20 cellular contexts compared by ENCODE assay signal in genomic region chr9:97562542-97562941, GRCh38.
A peak's percentile ranks its signal among the peaks of the same experiment; 100 is the strongest.
DNase-seq lines count a peak whose midpoint lies in the region; ATAC-seq and TF ChIP-seq lines count a peak whose summit lies in the region.
"Had no signal": no experiment of that assay in that cellular context is flagged by ENCODE, and none has a peak within 500 bp of the region (broad histone marks: within the 10 kb centered on the region; RNA-seq: fewer than 3 reads in every experiment).

No MANE protein-coding gene starts in this region.

- peaks cover 19 to 55% of the 10 kb centered on the region in 2 donors for H3K27me3 Mint-ChIP-seq in effector memory CD8-positive, alpha-beta T cell

- intact Hi-C loops in adrenal gland (cut with DNase I), result no loop called here

- H3K27me3 ChIP-seq in adrenal gland (no peaks in the 10 kb centered on the region), gastroesophageal sphincter (no peaks in the 10 kb centered on the region)

- TF ChIP-seq CTCF in adrenal gland (IDR thresholded peaks at IDR 0.05), result no peak
- no peak for TF ChIP-seq CTCF in gastroesophageal sphincter (IDR thresholded peaks at IDR 0.05)

- peaks cover 0 to 4% of the 10 kb centered on the region in 2 donors for H3K4me1 Mint-ChIP-seq in effector memory CD8-positive, alpha-beta T cell (ENCODE audit: low read depth in 2 of 2)
- H3K4me1 Mint-ChIP-seq: B cell had no signal

- TF ChIP-seq POLR2A in adrenal gland (IDR thresholded peaks at IDR 0.05) (no peak), gastroesophageal sphincter (IDR thresholded peaks at IDR 0.05) (no peak), GM18505 (IDR thresholded peaks at IDR 0.05; ENCODE audit: borderline replicate concordance, extremely low read depth, insufficient read depth, insufficient read length) (no peak)

- H3K4me3 ChIP-seq in adrenal gland (no peak overlapping the region), gastroesophageal sphincter (no peak overlapping the region)

- peaks cover 0 to 5% of the 10 kb centered on the region in 2 donors for H3K36me3 ChIP-seq in adrenal gland (replicated peaks in 1 of 2)
- peaks cover 0 to 45% of the 10 kb centered on the region in 2 donors for H3K36me3 ChIP-seq in gastroesophageal sphincter

- H3K9me3 ChIP-seq in adrenal gland (replicated peaks in 1 of 3), result no peaks in the 10 kb centered on the region
- H3K9me3 ChIP-seq in gastroesophageal sphincter, result no peaks in the 10 kb centered on the region

- peaks cover 38 to 73% of the 10 kb centered on the region in 2 donors for H3K4me1 ChIP-seq in adrenal gland (replicated peaks in 1 of 2)
- peaks cover 23 to 79% (median 48%) of the 10 kb centered on the region in 3 donors for H3K4me1 ChIP-seq in gastroesophageal sphincter

- no peak for ATAC-seq in gastroesophageal sphincter
- no peak for ATAC-seq in GM18505 (IDR thresholded peaks at IDR 0.05; ENCODE audit: unreplicated experiment)
- no peak for ATAC-seq in effector memory CD8-positive, alpha-beta T cell (replicated peaks)

- no peaks in the 10 kb centered on the region for H3K9me3 Mint-ChIP-seq in effector memory CD8-positive, alpha-beta T cell
- H3K9me3 Mint-ChIP-seq: CD4-positive, alpha-beta memory T cell had no signal

- 91 to 98% (median 97%) methylated on average over 5 of the region's 5 CpGs for WGBS in adrenal gland, 4 donors
- 78 to 81% methylated on average over 3 of the region's 5 CpGs for WGBS in gastroesophageal sphincter (ENCODE audit: low coverage in 1 of 2), 2 donors

- no peak overlapping the region for H3K27ac Mint-ChIP-seq in effector memory CD8-positive, alpha-beta T cell
- H3K27ac Mint-ChIP-seq: B cell; CD4-positive, alpha-beta memory T cell had no signal

- no peak for TF ChIP-seq EP300 in gastroesophageal sphincter (IDR thresholded peaks at IDR 0.05)

- H3K27ac ChIP-seq in adrenal gland (peak overlapping the region in 3 of 5 donors; percentile 16 to 88 (median 80)), gastroesophageal sphincter (peak overlapping the region in 3 of 4 donors; percentile 67 to 90 (median 73)), temporal lobe (ENCODE audit: low read depth, low read length) (peak overlapping the region; percentile 69)
- H3K27ac ChIP-seq: HL-60, RWPE1 had no signal

- no peaks in the 10 kb centered on the region for H3K36me3 Mint-ChIP-seq in effector memory CD8-positive, alpha-beta T cell (ENCODE audit: insufficient read depth)
- H3K36me3 Mint-ChIP-seq: CD4-positive, alpha-beta memory T cell had no signal

- peak; percentile 58 for DNase-seq in NCI-H69 (lab: John Stamatoyannopoulos, UW)
- peak in 2 of 7 donors; percentile 19 to 57 for DNase-seq in adrenal gland
- DNase-seq in effector memory CD8-positive, alpha-beta T cell, result no peak
- no peak for DNase-seq in stimulated activated CD4-positive, alpha-beta T cell treated with anti-CD3 and anti-CD28 coated beads, Interleukin-4, amount 100 ng/mL, for 4 hours
- DNase-seq: CD4-positive, alpha-beta memory T cell; DND-41; GDM1; GOT3; KG1; NCI-H1092; NCI-H345; NCI-H526 treated with DMSO at 0.1 percent for 48 hours; NK-92 treated with Interleukin-12 subunit alpha and Interleukin-12 subunit beta, amount 100 ng/mL, for 24 hours; OCI-M1 had no signal

- H3K4me3 Mint-ChIP-seq in effector memory CD8-positive, alpha-beta T cell, result no peak overlapping the region
- H3K4me3 Mint-ChIP-seq: B cell; CD4-positive, alpha-beta memory T cell had no signal
